ENCODE assay signal across 8 cellular contexts in genomic region chr1:243253211-243253926, GRCh38. TPM values are rescaled to one million over a fixed set of nuclear protein-coding genes. Genes with fewer than 3 reads are reported as not detected.
DNase-seq lines count a peak whose midpoint lies in the region; ATAC-seq and TF ChIP-seq lines count a peak whose summit lies in the region.

No MANE protein-coding gene starts in this region.

- H3K36me3 ChIP-seq in CD8-positive, alpha-beta T cell (ENCODE audit: insufficient read depth, low read length): no peaks in the 10 kb centered on the region
- no peaks in the 10 kb centered on the region for H3K36me3 ChIP-seq in right lobe of liver
- H3K36me3 ChIP-seq in tibial nerve: no peaks in the 10 kb centered on the region

- TF ChIP-seq CTCF in CD8-positive, alpha-beta T cell (IDR thresholded peaks at IDR 0.05): no peak
- TF ChIP-seq CTCF in astrocyte of the spinal cord (IDR thresholded peaks at IDR 0.05; ENCODE audit: low read depth, low read length) (no peak), right lobe of liver (IDR thresholded peaks at IDR 0.05) (no peak), tibial nerve (IDR thresholded peaks at IDR 0.05) (no peak)

- H3K27me3 Mint-ChIP-seq in CD8-positive, alpha-beta T cell (ENCODE audit: low read depth): no peaks in the 10 kb centered on the region

- H3K36me3 Mint-ChIP-seq in CD8-positive, alpha-beta T cell: peaks cover 18% of the 10 kb centered on the region

- H3K9me3 Mint-ChIP-seq in CD8-positive, alpha-beta T cell: no peaks in the 10 kb centered on the region

- 9% methylated on average over 8 of the region's 8 CpGs for WGBS in right lobe of liver (ENCODE audit: insufficient coverage, low coverage, low lambda C conversion rate, missing lambda C conversion rate)
- 2 to 3% methylated on average over 8 of the region's 8 CpGs for WGBS in tibial nerve, 2 donors

- H3K4me3 ChIP-seq in CD8-positive, alpha-beta T cell (ENCODE audit: low read depth, low read length): peak overlapping the region; percentile 94
- H3K4me3 ChIP-seq in astrocyte of the spinal cord (ENCODE audit: low read depth, low read length) (peak overlapping the region; percentile 65), right lobe of liver (peak overlapping the region; percentile 74 to 82 (median 75)), tibial nerve (peak overlapping the region; percentile 52 to 83 (median 74))

- H3K27ac ChIP-seq in CD8-positive, alpha-beta T cell (ENCODE audit: low read depth, low read length): peak overlapping the region; percentile 93
- peak overlapping the region; percentile 93 to 96 (median 93) for H3K27ac ChIP-seq in right lobe of liver
- H3K27ac ChIP-seq in tibial nerve: peak overlapping the region; percentile 91 to 97 (median 94)

- no peak for ATAC-seq in CD8-positive, alpha-beta T cell
- no peak for ATAC-seq in right lobe of liver
- no peak for ATAC-seq in HG03045 (IDR thresholded peaks at IDR 0.05; ENCODE audit: unreplicated experiment)
- ATAC-seq in HG03196 (IDR thresholded peaks at IDR 0.05; ENCODE audit: unreplicated experiment): no peak

- peaks cover 52% of the 10 kb centered on the region for H3K4me1 Mint-ChIP-seq in CD8-positive, alpha-beta T cell (ENCODE audit: low read depth)

- H3K4me3 Mint-ChIP-seq in CD8-positive, alpha-beta T cell: peak overlapping the region; percentile 93

- CTCF ChIA-PET in CD8-positive, alpha-beta T cell (lab: Charles Lee): interaction anchor here (0.7 kb wide), 1 partner anchor 1207 kb away, joined by 3 read pairs; no protein-coding TSS in a partner anchor

- H3K27ac Mint-ChIP-seq in CD8-positive, alpha-beta T cell: peak overlapping the region; percentile 95

- in situ Hi-C loops in astrocyte of the spinal cord (cut with HindIII; ENCODE audit: low sequenced_read_pairs): no loop called here

- TF ChIP-seq EP300 in tibial nerve (IDR thresholded peaks at IDR 0.05): no peak

- intact Hi-C loops in CD8-positive, alpha-beta T cell (cut with DNase I, micrococcal nuclease): loop anchor here (10.0 kb wide), 4 partner anchors 821 to 1609 kb away; partner anchors contain the start of genes CHML (in 1 of the 2), COX20 (in 1 of the 2) and OPN3 (in 1 of the 2)
- intact Hi-C loops in right lobe of liver (cut with DNase I): no loop called here

- no peaks in the 10 kb centered on the region for H3K9me3 ChIP-seq in CD8-positive, alpha-beta T cell (ENCODE audit: low read length)
- H3K9me3 ChIP-seq in right lobe of liver (no peaks in the 10 kb centered on the region), tibial nerve (no peaks in the 10 kb centered on the region)

- POLR2A ChIA-PET in CD8-positive, alpha-beta T cell (lab: Charles Lee): interaction anchor here (1.0 kb wide), 1 partner anchor 32 kb away, joined by 3 read pairs; no protein-coding TSS in a partner anchor

- peaks cover 26% of the 10 kb centered on the region for H3K4me1 ChIP-seq in CD8-positive, alpha-beta T cell (ENCODE audit: insufficient read depth, low read length)
- H3K4me1 ChIP-seq in right lobe of liver (peaks cover 0 to 25% (median 4%) of the 10 kb centered on the region in 4 donors), tibial nerve (peaks cover 0 to 67% (median 25%) of the 10 kb centered on the region in 4 donors)

- no peak for DNase-seq in CD8-positive, alpha-beta T cell
- DNase-seq in HuH-7 (ENCODE audit: low spot score) (peak; percentile 14), astrocyte of the spinal cord (ENCODE audit: low read depth, low spot score) (no peak), right lobe of liver (no peak), tibial nerve (ENCODE audit: low spot score in 2 of 2) (no peak), ecto neural progenitor cell (ENCODE audit: low spot score) (no peak)

- TF ChIP-seq POLR2A in right lobe of liver (IDR thresholded peaks at IDR 0.05): no peak
- no peak for TF ChIP-seq POLR2A in tibial nerve (IDR thresholded peaks at IDR 0.05)

- H3K27me3 ChIP-seq in CD8-positive, alpha-beta T cell (ENCODE audit: insufficient read depth, low read length): no peaks in the 10 kb centered on the region
- no peaks in the 10 kb centered on the region for H3K27me3 ChIP-seq in right lobe of liver
- no peaks in the 10 kb centered on the region for H3K27me3 ChIP-seq in tibial nerve

RNA-seq across cellular contexts. Expression of gene CEP170, which starts 1.7 kb away (rescaled TPM):
- total RNA-seq in CD8-positive, alpha-beta T cell: 10 to 100 TPM; 23.9 to 26.6 TPM
- 10 to 100 TPM; 12.6 to 24.6 (median 14.6) TPM for total RNA-seq in right lobe of liver
- total RNA-seq in tibial nerve: 10 to 100 TPM; 43.7 to 91.8 (median 76.7) TPM

RNA-seq across cellular contexts. Expression of gene SDCCAG8, which starts 2.5 kb away (rescaled TPM):
- 10 to 100 TPM; 17.7 to 25.4 TPM for total RNA-seq in CD8-positive, alpha-beta T cell
- total RNA-seq in right lobe of liver (10 to 100 TPM; 13.4 to 20.6 (median 15.6) TPM), tibial nerve (10 to 100 TPM; 39.0 to 86.5 (median 56.0) TPM)

Comparison
In these comparisons a context has a peak if more than half of its experiments do, and no peak if none do; other contexts are left out.
1. intact Hi-C loops: an anchor here in CD8-positive, alpha-beta T cell (10.0 kb wide); none called in right lobe of liver.